ENCODE assay signal across 1 cellular context in genomic region chr3:194482830-194483229, GRCh38.
TF ChIP-seq lines count a peak whose summit lies in the region.

No MANE protein-coding gene starts in this region.

TF ChIP-seq in K562, 482 proteins besides CTCF, POLR2A, EP300 and RAD21:
- TF ChIP-seq MLLT1 (IDR thresholded peaks at IDR 0.05) (0 out of 4 replicates have a peak, but pooled peaks of 1 of the 2 experiments have one; percentile 26), ZBTB33 (CRISPR knock-in tag; IDR thresholded peaks at IDR 0.05) (peak; percentile 92), ZFX (CRISPR knock-in tag; IDR thresholded peaks at IDR 0.05) (0 out of 2 replicates have a peak, but pooled peaks have one; percentile 14)
